12 cellular contexts compared by ENCODE assay signal in the genomic region with DNA sequence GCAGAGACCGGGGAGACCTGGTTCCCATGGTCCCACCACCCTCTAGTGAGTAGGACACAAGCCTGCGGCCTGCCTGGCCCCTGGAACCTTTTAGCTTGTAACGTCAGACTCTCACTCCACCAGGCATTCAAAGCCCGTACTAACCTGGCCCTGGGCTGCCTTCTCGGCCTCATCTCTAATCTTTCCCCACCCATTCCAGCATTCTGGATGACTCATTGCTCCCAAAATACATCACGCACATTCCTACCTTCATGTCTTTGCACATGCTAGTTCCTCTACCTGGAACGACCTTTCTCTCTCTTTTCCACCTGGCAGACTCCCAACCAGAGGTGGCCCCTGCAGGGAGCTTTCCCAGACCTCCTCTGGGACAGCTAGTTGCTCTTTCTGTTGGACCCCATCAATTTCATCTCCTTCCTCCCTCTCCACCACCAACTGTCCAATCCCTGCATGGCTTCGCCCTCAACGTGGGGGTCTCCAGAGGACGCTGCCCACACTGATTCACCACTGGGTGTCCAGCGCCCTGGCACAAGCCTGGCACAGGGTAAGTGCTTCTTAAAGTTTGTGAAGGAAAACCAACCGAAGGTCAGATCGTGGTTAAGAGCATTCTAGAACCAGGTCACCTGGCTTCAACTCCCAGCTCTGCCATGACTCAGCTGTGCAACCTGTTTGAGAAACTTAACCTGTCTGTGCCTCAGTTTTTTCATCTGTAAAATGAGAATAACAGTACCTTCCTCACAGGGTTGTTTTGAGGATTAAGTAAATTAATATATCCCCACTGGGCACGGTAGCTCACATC. TPM values are rescaled to one million over a fixed set of nuclear protein-coding genes. Genes with fewer than 3 reads are reported as not detected.
DNase-seq lines count a peak whose midpoint lies in the region; ATAC-seq and TF ChIP-seq lines count a peak whose summit lies in the region.
"Had no signal": no experiment of that assay in that cellular context is flagged by ENCODE, and none has a peak within 500 bp of the region (broad histone marks: within the 10 kb centered on the region; RNA-seq: fewer than 3 reads in every experiment).

No MANE protein-coding gene starts in this region.

- H3K36me3 ChIP-seq in aorta (ENCODE audit: control insufficient read depth in 1 of 2, insufficient read depth in 2 of 2, low read length in 1 of 2), result no peaks in the 10 kb centered on the region
- H3K36me3 ChIP-seq: pancreas had no signal

- H3K27ac ChIP-seq in foreskin keratinocyte (peak overlapping the region; percentile 84), aorta (ENCODE audit: low read depth in 1 of 2, low read length in 2 of 2) (peak overlapping the region; percentile 95 to 98)
- H3K27ac ChIP-seq: pancreas, SK-N-MC had no signal

- no peak overlapping the region for H3K4me3 ChIP-seq in aorta (ENCODE audit: low read length in 2 of 2)
- H3K4me3 ChIP-seq: GM12878, pancreas, SK-N-MC had no signal

- TF ChIP-seq CTCF in foreskin keratinocyte (conservative IDR thresholded peaks at IDR 0.05) (no peak), omental fat pad (IDR thresholded peaks at IDR 0.05) (no peak)

- no peaks in the 10 kb centered on the region for H3K9me3 ChIP-seq in aorta (ENCODE audit: control insufficient read depth, low read length)
- H3K9me3 ChIP-seq: pancreas had no signal

- peaks cover 27% of the 10 kb centered on the region for H3K4me1 ChIP-seq in foreskin keratinocyte
- peaks cover 0 to 3% of the 10 kb centered on the region in 2 donors for H3K4me1 ChIP-seq in aorta (ENCODE audit: control insufficient read depth in 1 of 2, insufficient read depth in 2 of 2, low read length in 2 of 2)
- H3K4me1 ChIP-seq: pancreas had no signal

- intact Hi-C loops in aorta (cut with DNase I), result loop anchor here in 1 of 2 donors (5.0 to 10.0 kb wide), 2 partner anchors 35 to 443 kb away; a partner anchor contains a TSS

- 37 to 41% methylated on average over 14 of the region's 14 CpGs for WGBS in aorta, 2 donors

- H3K27me3 ChIP-seq in foreskin keratinocyte, result no peaks in the 10 kb centered on the region
- no peaks in the 10 kb centered on the region for H3K27me3 ChIP-seq in aorta (ENCODE audit: control insufficient read depth in 1 of 2, insufficient read depth in 2 of 2, low read length in 1 of 2)
- H3K27me3 ChIP-seq: pancreas had no signal

- ATAC-seq in foreskin keratinocyte, result peak; percentile 81
- peak; percentile 88 for ATAC-seq in omental fat pad (ENCODE audit: low FRiP score)
- peak; percentile 36 for ATAC-seq in aorta (ENCODE audit: low FRiP score)
- ATAC-seq in GM18909 (IDR thresholded peaks at IDR 0.05; ENCODE audit: poor library complexity, unreplicated experiment), result no peak
- ATAC-seq: GM12878, pancreas had no signal

- DNase-seq in SW480 (ENCODE audit: low spot score) (peak; percentile 92), foreskin keratinocyte (peak; percentile 87 to 95), omental fat pad (ENCODE audit: low spot score) (no peak), aorta (peak in 1 of 2 donors; percentile 72), NOMO-1 treated with dmso at 0.1 percent for 144 hours (lab: John Stamatoyannopoulos, UW; ENCODE audit: unreplicated experiment) (no peak), NCI-H1930 (lab: John Stamatoyannopoulos, UW) (no peak)
- DNase-seq: activated effector memory CD4-positive, alpha-beta T cell treated with Interleukin-2 at 50 U/mL for 16 hours; EL; pancreas had no signal

RNA-seq across cellular contexts. Expression of a gene that starts 35.2 kb away (rescaled TPM):
- 7.1 and 7.8 TPM in 2 replicates for total RNA-seq in foreskin keratinocyte
- 2.6 and 3.0 TPM in 2 replicates for polyA plus RNA-seq in foreskin keratinocyte
- 1 to 10 TPM; 2.6 to 7.9 (median 7.1) TPM for total RNA-seq in omental fat pad
- 100 to 1,000 TPM in 1 of 2 donors, 10 to 100 TPM in 1; 63.3 to 140 TPM for total RNA-seq in aorta
- 10 to 100 TPM; 12.8 to 19.4 TPM for polyA plus RNA-seq in aorta
- total RNA-seq: GM12878 had no signal

RNA-seq across cellular contexts. Expression of a gene that starts 58.8 kb away (rescaled TPM):
- total RNA-seq in foreskin keratinocyte, result 29.9 and 32.9 TPM in 2 replicates
- polyA plus RNA-seq in foreskin keratinocyte, result 27.6 and 33.1 TPM in 2 replicates
- 10 to 100 TPM; 42.8 to 65.0 (median 49.7) TPM for total RNA-seq in omental fat pad
- 10 to 100 TPM; 26.7 to 34.2 TPM for total RNA-seq in aorta
- polyA plus RNA-seq in aorta, result 10 to 100 TPM; 29.2 to 54.1 TPM

Comparison
In these comparisons a context has a peak if more than half of its experiments do, and no peak if none do; other contexts are left out.
1. DNase-seq: peak in SW480 (single experiment) and foreskin keratinocyte (2 of 2); none in omental fat pad (single experiment), NOMO-1 treated with dmso at 0.1 percent for 144 hours (single experiment) and NCI-H1930 (0 of 2).